2 cellular contexts compared by ENCODE assay signal in the genomic region with DNA sequence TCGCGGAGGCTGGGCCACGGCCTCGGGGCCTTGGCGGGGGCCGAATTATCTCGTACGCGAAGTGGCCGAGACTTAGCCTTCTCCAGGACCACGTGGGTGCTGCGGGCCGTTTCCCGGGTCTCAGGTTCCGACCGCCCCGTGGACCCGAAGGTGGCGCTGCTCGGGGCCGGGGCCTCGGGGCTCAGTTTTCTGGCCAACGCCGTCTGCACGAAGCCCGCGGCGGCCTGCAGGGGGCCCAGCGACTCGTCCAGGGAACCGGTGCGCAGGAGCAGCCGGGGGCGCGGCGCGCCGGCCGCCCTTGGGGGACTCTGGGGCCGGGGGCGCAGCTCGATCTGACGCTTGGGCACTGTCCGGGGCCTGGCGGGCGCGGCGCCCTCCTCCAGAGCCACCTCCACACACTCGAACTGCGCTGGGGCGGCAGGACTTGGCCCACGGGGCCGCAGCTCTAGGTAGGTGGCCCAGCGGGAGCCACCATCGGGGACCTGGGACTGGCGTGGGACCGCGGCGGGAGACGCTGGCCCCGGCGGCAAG.
TF ChIP-seq lines count a peak whose summit lies in the region.

No MANE protein-coding gene starts in this region.

TF ChIP-seq in liver, 16 proteins besides CTCF, POLR2A, EP300 and RAD21:
- no peak for TF ChIP-seq EGR1 (IDR thresholded peaks at IDR 0.05; ENCODE audit: low read depth in 2 of 2)
- TF ChIP-seq HNF4A (conservative IDR thresholded peaks at IDR 0.05): no peak
- TF ChIP-seq REST (IDR thresholded peaks at IDR 0.05): no peak
- no peak for TF ChIP-seq TAF1 (conservative IDR thresholded peaks at IDR 0.05)
- no peak for TF ChIP-seq FOXA2 (IDR thresholded peaks at IDR 0.05)
- no peak for TF ChIP-seq HNF4G (IDR thresholded peaks at IDR 0.05)
- TF ChIP-seq, protein P1, sequence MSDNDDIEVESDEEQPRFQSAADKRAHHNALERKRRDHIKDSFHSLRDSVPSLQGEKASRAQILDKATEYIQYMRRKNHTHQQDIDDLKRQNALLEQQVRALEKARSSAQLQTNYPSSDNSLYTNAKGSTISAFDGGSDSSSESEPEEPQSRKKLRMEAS (IDR thresholded peaks at IDR 0.05): no peak
- no peak for TF ChIP-seq JUND (IDR thresholded peaks at IDR 0.05)

TF ChIP-seq in HepG2, 621 proteins besides CTCF, POLR2A, EP300 and RAD21:
- TF ChIP-seq, protein P2, sequence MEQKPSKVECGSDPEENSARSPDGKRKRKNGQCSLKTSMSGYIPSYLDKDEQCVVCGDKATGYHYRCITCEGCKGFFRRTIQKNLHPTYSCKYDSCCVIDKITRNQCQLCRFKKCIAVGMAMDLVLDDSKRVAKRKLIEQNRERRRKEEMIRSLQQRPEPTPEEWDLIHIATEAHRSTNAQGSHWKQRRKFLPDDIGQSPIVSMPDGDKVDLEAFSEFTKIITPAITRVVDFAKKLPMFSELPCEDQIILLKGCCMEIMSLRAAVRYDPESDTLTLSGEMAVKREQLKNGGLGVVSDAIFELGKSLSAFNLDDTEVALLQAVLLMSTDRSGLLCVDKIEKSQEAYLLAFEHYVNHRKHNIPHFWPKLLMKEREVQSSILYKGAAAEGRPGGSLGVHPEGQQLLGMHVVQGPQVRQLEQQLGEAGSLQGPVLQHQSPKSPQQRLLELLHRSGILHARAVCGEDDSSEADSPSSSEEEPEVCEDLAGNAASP (CRISPR knock-in tag; IDR thresholded peaks at IDR 0.05; ENCODE audit: borderline replicate concordance): no peak
- TF ChIP-seq NFKBIZ (CRISPR knock-in tag; IDR thresholded peaks at IDR 0.05): no peak
- TF ChIP-seq, protein P3, sequence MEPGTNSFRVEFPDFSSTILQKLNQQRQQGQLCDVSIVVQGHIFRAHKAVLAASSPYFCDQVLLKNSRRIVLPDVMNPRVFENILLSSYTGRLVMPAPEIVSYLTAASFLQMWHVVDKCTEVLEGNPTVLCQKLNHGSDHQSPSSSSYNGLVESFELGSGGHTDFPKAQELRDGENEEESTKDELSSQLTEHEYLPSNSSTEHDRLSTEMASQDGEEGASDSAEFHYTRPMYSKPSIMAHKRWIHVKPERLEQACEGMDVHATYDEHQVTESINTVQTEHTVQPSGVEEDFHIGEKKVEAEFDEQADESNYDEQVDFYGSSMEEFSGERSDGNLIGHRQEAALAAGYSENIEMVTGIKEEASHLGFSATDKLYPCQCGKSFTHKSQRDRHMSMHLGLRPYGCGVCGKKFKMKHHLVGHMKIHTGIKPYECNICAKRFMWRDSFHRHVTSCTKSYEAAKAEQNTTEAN (CRISPR knock-in tag; conservative IDR thresholded peaks at IDR 0.05): no peak
- TF ChIP-seq EED (CRISPR knock-in tag; IDR thresholded peaks at IDR 0.05): no peak
- no peak for TF ChIP-seq ETV6 (CRISPR knock-in tag; conservative IDR thresholded peaks at IDR 0.05)
- TF ChIP-seq KDM1A (CRISPR knock-in tag; IDR thresholded peaks at IDR 0.05): no peak
- TF ChIP-seq FOXJ3 (CRISPR knock-in tag; IDR thresholded peaks at IDR 0.05; ENCODE audit: borderline replicate concordance): no peak
- no peak for TF ChIP-seq ZNF260 (CRISPR knock-in tag; IDR thresholded peaks at IDR 0.05; ENCODE audit: borderline replicate concordance, low read depth)
- no peak for TF ChIP-seq FOXO4 (CRISPR knock-in tag; conservative IDR thresholded peaks at IDR 0.05)
- TF ChIP-seq ZNF143 (CRISPR knock-in tag; IDR thresholded peaks at IDR 0.05): no peak
- TF ChIP-seq SCMH1 (CRISPR knock-in tag; IDR thresholded peaks at IDR 0.05; ENCODE audit: borderline replicate concordance): no peak
